Comparison of ENCODE assay signal across 14 cellular contexts in the genomic region with DNA sequence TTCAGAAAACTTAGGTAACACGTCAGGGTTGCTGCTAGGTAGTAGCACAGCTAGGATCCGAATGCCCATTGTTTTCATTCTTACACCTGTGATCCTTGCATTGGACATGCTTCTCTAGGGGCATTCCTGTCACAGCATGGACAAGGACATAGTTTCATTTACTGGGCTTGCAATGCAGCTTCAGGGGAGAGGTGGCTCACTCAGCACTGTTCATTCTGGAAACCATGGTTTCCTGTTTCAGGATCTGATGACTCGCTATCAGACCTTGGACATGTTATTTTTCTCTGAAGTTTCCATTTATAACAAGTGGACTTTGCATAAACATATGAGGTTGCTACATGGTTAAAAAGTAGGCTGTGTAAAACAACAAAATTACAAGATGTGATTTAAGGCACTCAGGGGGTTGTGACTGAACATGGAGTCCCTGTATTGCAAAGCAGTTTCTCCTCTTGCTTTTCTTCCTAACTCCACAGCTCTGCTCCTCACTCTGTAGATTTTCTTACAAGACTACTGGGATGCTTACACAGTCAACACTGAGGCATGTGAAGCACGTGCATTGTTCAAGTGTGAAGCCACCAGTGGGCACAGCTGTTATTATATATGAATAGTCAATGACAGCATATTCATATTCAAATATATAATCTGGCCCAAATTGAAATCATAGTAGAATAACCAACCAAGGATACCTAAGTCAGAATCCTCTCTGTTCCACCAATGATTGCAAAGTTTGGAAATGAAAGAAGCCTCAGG.
DNase-seq lines count a peak whose midpoint lies in the region; ATAC-seq and TF ChIP-seq lines count a peak whose summit lies in the region.
"Had no signal": no experiment of that assay in that cellular context is flagged by ENCODE, and none has a peak within 500 bp of the region (broad histone marks: within the 10 kb centered on the region; RNA-seq: fewer than 3 reads in every experiment).

No MANE protein-coding gene starts in this region.

- no peaks in the 10 kb centered on the region for H3K4me1 ChIP-seq in GM23338 (ENCODE audit: insufficient read depth)
- H3K4me1 ChIP-seq in adipocyte (ENCODE audit: control insufficient read depth, insufficient read depth, low read length), result peaks cover 33% of the 10 kb centered on the region
- H3K4me1 ChIP-seq in subcutaneous abdominal adipose tissue (ENCODE audit: control insufficient read depth in 5 of 5, insufficient read depth in 5 of 5, low read length in 5 of 5), result peaks cover 3 to 20% (median 20%) of the 10 kb centered on the region in 5 donors
- H3K4me1 ChIP-seq: HAP-1, thyroid gland had no signal

- TF ChIP-seq CTCF in GM23338 (conservative IDR thresholded peaks at IDR 0.05; ENCODE audit: low read depth in 2 of 2), result no peak

- no peaks in the 10 kb centered on the region for H3K79me2 ChIP-seq in GM23338 (replicated peaks; ENCODE audit: insufficient read depth)

- H3K27ac ChIP-seq in GM23338 (ENCODE audit: low read depth) (no peak overlapping the region), subcutaneous abdominal adipose tissue (ENCODE audit: low read depth, low read length) (peak overlapping the region; percentile 96)
- H3K27ac ChIP-seq: thyroid gland had no signal

- H3K9me3 ChIP-seq in adipocyte (ENCODE audit: control insufficient read depth, low read length) (no peaks in the 10 kb centered on the region), subcutaneous abdominal adipose tissue (ENCODE audit: control insufficient read depth in 5 of 5, low read length in 5 of 5) (no peaks in the 10 kb centered on the region)
- H3K9me3 ChIP-seq: HAP-1, thyroid gland had no signal

- DNase-seq in GM23338 (ENCODE audit: low spot score) (no peak), adipocyte (ENCODE audit: low read depth) (no peak), iris pigment epithelial cell (ENCODE audit: low read depth) (peak; percentile 34), DMS153 treated with DMSO at 0.1 percent for 48 hours (lab: John Stamatoyannopoulos, UW; ENCODE audit: unreplicated experiment) (no peak)
- no peak for DNase-seq in activated CD8-positive, alpha-beta memory T cell treated with anti-CD3 and anti-CD28 coated beads for 24 hours
- DNase-seq: natural killer cell, Right ventricle myocardium superior, thyroid gland had no signal

- peak overlapping the region; percentile 80 for H3K9ac ChIP-seq in adipocyte (ENCODE audit: low read length)
- H3K9ac ChIP-seq in subcutaneous abdominal adipose tissue (ENCODE audit: low read length in 5 of 5), result peak overlapping the region in 4 of 5 donors; percentile 25 to 73 (median 58)

- H3F3A ChIP-seq in GM23338 (replicated peaks; ENCODE audit: low read depth), result no peaks in the 10 kb centered on the region

- H3K27ac Mint-ChIP-seq in GM23338, result no peak overlapping the region
- H3K27ac Mint-ChIP-seq: activated naive CD8-positive, alpha-beta T cell; dendritic cell treated with granulocyte-macrophage colony-stimulating factor and Interleukin-4, amounts not matched to agents 40 ng/mL and 50 ng/mL, for 4 days; natural killer cell had no signal

- peak; percentile 31; the same call in 2 of the 3 replicates for ATAC-seq in GM23338
- ATAC-seq in GM21390 (IDR thresholded peaks at IDR 0.05; ENCODE audit: unreplicated experiment), result no peak
- ATAC-seq: natural killer cell had no signal

- no peaks in the 10 kb centered on the region for H3K27me3 Mint-ChIP-seq in GM23338 (ENCODE audit: insufficient read depth, low read depth, poor library complexity)
- H3K27me3 Mint-ChIP-seq: dendritic cell treated with granulocyte-macrophage colony-stimulating factor and Interleukin-4, amounts not matched to agents 40 ng/mL and 50 ng/mL, for 4 days had no signal

- H3K9me2 ChIP-seq in GM23338 (ENCODE audit: insufficient read depth), result 0 out of 2 replicates have a peak, but pooled peaks cover 3% of the 10 kb centered on the region

- no peak overlapping the region for H3K4me3 ChIP-seq in GM23338
- peak overlapping the region; percentile 25 for H3K4me3 ChIP-seq in adipocyte (ENCODE audit: low read length)
- H3K4me3 ChIP-seq in subcutaneous abdominal adipose tissue (ENCODE audit: low read depth in 1 of 5, low read length in 5 of 5), result no peak overlapping the region
- H3K4me3 ChIP-seq: GM12878, HAP-1, thyroid gland had no signal

- no peaks in the 10 kb centered on the region; the same call in 2 of the 3 replicates for H3K4me1 Mint-ChIP-seq in GM23338
- H3K4me1 Mint-ChIP-seq: natural killer cell had no signal

- no peaks in the 10 kb centered on the region for H4K20me1 ChIP-seq in GM23338 (replicated peaks; ENCODE audit: insufficient read depth)

- peaks cover 5% of the 10 kb centered on the region; the same call in 1 of the 3 replicates for H3K9me3 Mint-ChIP-seq in GM23338
- H3K9me3 Mint-ChIP-seq: dendritic cell treated with granulocyte-macrophage colony-stimulating factor and Interleukin-4, amounts not matched to agents 40 ng/mL and 50 ng/mL, for 4 days; natural killer cell had no signal

- H3K4me2 ChIP-seq in GM23338, result no peak overlapping the region

- H3K36me3 ChIP-seq in GM23338 (ENCODE audit: insufficient read depth), result no peaks in the 10 kb centered on the region
- no peaks in the 10 kb centered on the region for H3K36me3 ChIP-seq in adipocyte (ENCODE audit: control insufficient read depth, insufficient read depth, low read length, severe bottlenecking)
- H3K36me3 ChIP-seq in subcutaneous abdominal adipose tissue (ENCODE audit: control insufficient read depth in 5 of 5, insufficient read depth in 5 of 5, low read length in 5 of 5), result no peaks in the 10 kb centered on the region
- H3K36me3 ChIP-seq: HAP-1, thyroid gland had no signal

- H2AFZ ChIP-seq in GM23338, result no peak overlapping the region

- no peaks in the 10 kb centered on the region for H3K36me3 Mint-ChIP-seq in GM23338 (ENCODE audit: low read depth)
- H3K36me3 Mint-ChIP-seq: activated naive CD8-positive, alpha-beta T cell; natural killer cell had no signal

- H3K27me3 ChIP-seq in GM23338 (ENCODE audit: insufficient read depth) (no peaks in the 10 kb centered on the region), adipocyte (replicated peaks; ENCODE audit: control insufficient read depth, insufficient read depth, low read length) (no peaks in the 10 kb centered on the region), subcutaneous abdominal adipose tissue (ENCODE audit: control insufficient read depth in 5 of 5, insufficient read depth in 4 of 5, low read length in 5 of 5) (no peaks in the 10 kb centered on the region)
- H3K27me3 ChIP-seq: thyroid gland had no signal

- H3K4me3 Mint-ChIP-seq in GM23338, result no peak overlapping the region
- H3K4me3 Mint-ChIP-seq: activated naive CD8-positive, alpha-beta T cell; dendritic cell treated with granulocyte-macrophage colony-stimulating factor and Interleukin-4, amounts not matched to agents 40 ng/mL and 50 ng/mL, for 4 days; natural killer cell had no signal

TF ChIP-seq in GM23338, 12 proteins besides CTCF, POLR2A, EP300 and RAD21 (continues in another document):
- TF ChIP-seq, protein P1, sequence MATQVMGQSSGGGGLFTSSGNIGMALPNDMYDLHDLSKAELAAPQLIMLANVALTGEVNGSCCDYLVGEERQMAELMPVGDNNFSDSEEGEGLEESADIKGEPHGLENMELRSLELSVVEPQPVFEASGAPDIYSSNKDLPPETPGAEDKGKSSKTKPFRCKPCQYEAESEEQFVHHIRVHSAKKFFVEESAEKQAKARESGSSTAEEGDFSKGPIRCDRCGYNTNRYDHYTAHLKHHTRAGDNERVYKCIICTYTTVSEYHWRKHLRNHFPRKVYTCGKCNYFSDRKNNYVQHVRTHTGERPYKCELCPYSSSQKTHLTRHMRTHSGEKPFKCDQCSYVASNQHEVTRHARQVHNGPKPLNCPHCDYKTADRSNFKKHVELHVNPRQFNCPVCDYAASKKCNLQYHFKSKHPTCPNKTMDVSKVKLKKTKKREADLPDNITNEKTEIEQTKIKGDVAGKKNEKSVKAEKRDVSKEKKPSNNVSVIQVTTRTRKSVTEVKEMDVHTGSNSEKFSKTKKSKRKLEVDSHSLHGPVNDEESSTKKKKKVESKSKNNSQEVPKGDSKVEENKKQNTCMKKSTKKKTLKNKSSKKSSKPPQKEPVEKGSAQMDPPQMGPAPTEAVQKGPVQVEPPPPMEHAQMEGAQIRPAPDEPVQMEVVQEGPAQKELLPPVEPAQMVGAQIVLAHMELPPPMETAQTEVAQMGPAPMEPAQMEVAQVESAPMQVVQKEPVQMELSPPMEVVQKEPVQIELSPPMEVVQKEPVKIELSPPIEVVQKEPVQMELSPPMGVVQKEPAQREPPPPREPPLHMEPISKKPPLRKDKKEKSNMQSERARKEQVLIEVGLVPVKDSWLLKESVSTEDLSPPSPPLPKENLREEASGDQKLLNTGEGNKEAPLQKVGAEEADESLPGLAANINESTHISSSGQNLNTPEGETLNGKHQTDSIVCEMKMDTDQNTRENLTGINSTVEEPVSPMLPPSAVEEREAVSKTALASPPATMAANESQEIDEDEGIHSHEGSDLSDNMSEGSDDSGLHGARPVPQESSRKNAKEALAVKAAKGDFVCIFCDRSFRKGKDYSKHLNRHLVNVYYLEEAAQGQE (IDR thresholded peaks at IDR 0.05; ENCODE audit: unreplicated experiment), result no peak
